Comparison of ENCODE assay signal across 9 cellular contexts in genomic region chr3:67947808-67948508, GRCh38.
DNase-seq lines count a peak whose midpoint lies in the region; ATAC-seq and TF ChIP-seq lines count a peak whose summit lies in the region.
"Had no signal": no experiment of that assay in that cellular context is flagged by ENCODE, and none has a peak within 500 bp of the region (broad histone marks: within the 10 kb centered on the region; RNA-seq: fewer than 3 reads in every experiment).

No MANE protein-coding gene starts in this region.

- H2AK5ac ChIP-seq in neuronal stem cell (ENCODE audit: low read depth, low read length), result no peak overlapping the region

- ATAC-seq in HG02588 (IDR thresholded peaks at IDR 0.05; ENCODE audit: unreplicated experiment), result no peak
- ATAC-seq: heart right ventricle had no signal

- H3K9me2 ChIP-seq in PC-9 (ENCODE audit: insufficient read depth), result no peaks in the 10 kb centered on the region

- peak overlapping the region; percentile 64 for H3K27ac Mint-ChIP-seq in Caco-2 (ENCODE audit: unreplicated experiment)

- peak overlapping the region; percentile 15; the same call in 1 of the 2 replicates for H3K4me3 ChIP-seq in Caco-2 (ENCODE audit: low read depth, low read length)
- peak overlapping the region; percentile 8; the same call in 1 of the 2 replicates for H3K4me3 ChIP-seq in PC-9
- peak overlapping the region in 1 of 2 donors; percentile 14 for H3K4me3 ChIP-seq in neuronal stem cell (ENCODE audit: low read length in 2 of 2)
- H3K4me3 ChIP-seq in esophagus squamous epithelium, result no peak overlapping the region
- no peak overlapping the region for H3K4me3 ChIP-seq in sigmoid colon
- H3K4me3 ChIP-seq: heart right ventricle had no signal

- H3K4ac ChIP-seq in neuronal stem cell (ENCODE audit: low read length), result no peak overlapping the region

- H3K36me3 ChIP-seq in Caco-2 (ENCODE audit: control insufficient read depth, insufficient read depth, low read length) (no peaks in the 10 kb centered on the region), PC-9 (ENCODE audit: low read depth) (no peaks in the 10 kb centered on the region), neuronal stem cell (replicated peaks in 1 of 2; ENCODE audit: control insufficient read depth in 2 of 2, insufficient read depth in 2 of 2, low read length in 2 of 2) (no peaks in the 10 kb centered on the region), esophagus squamous epithelium (no peaks in the 10 kb centered on the region), sigmoid colon (no peaks in the 10 kb centered on the region)
- H3K36me3 ChIP-seq: heart right ventricle had no signal

- H3K18ac ChIP-seq in neuronal stem cell (ENCODE audit: low read length), result no peak overlapping the region

- no peak overlapping the region for H2BK15ac ChIP-seq in neuronal stem cell (ENCODE audit: low read length)

- no peaks in the 10 kb centered on the region for H3K27me3 Mint-ChIP-seq in Caco-2 (ENCODE audit: insufficient read depth, unreplicated experiment)

- no peaks in the 10 kb centered on the region for H3F3A ChIP-seq in PC-9 (ENCODE audit: insufficient read depth, low read depth)

- H3K36me3 Mint-ChIP-seq in Caco-2 (ENCODE audit: insufficient read depth, unreplicated experiment), result no peaks in the 10 kb centered on the region

- H4K91ac ChIP-seq in neuronal stem cell (ENCODE audit: low read depth, low read length, poor library complexity), result no peak overlapping the region

- TF ChIP-seq POLR2A in esophagus squamous epithelium (IDR thresholded peaks at IDR 0.05) (no peak), sigmoid colon (IDR thresholded peaks at IDR 0.05) (no peak)

- H2AFZ ChIP-seq in PC-9 (no peak overlapping the region), neuronal stem cell (ENCODE audit: low read length) (peak overlapping the region; percentile 93)

- H3K9me3 ChIP-seq in Caco-2 (no peaks in the 10 kb centered on the region), PC-9 (ENCODE audit: insufficient read depth, low read depth) (no peaks in the 10 kb centered on the region), neuronal stem cell (replicated peaks in 1 of 2; ENCODE audit: control insufficient read depth in 2 of 2, insufficient read depth in 1 of 2, low read depth in 1 of 2, low read length in 2 of 2) (peaks cover 0 to 2% of the 10 kb centered on the region in 2 donors), esophagus squamous epithelium (no peaks in the 10 kb centered on the region), sigmoid colon (peaks cover 0 to 2% (median 0%) of the 10 kb centered on the region in 4 donors)

- no peak overlapping the region for H2BK120ac ChIP-seq in neuronal stem cell (ENCODE audit: low read depth, low read length)

- TF ChIP-seq CTCF in Caco-2 (IDR thresholded peaks at IDR 0.05; ENCODE audit: insufficient read depth in 1 of 2, low read depth in 1 of 2, low read length in 1 of 2, severe bottlenecking in 1 of 2, unreplicated experiment in 1 of 2), result peak in 1 of 2 experiments; percentile 14
- TF ChIP-seq CTCF in PC-9 (conservative IDR thresholded peaks at IDR 0.05), result no peak
- TF ChIP-seq CTCF in esophagus squamous epithelium (IDR thresholded peaks at IDR 0.05), result no peak
- no peak for TF ChIP-seq CTCF in sigmoid colon (IDR thresholded peaks at IDR 0.05)

- no peak overlapping the region for H3K23ac ChIP-seq in neuronal stem cell (ENCODE audit: low read depth, low read length, poor library complexity)

- no TSS peak for BruUV-seq in Caco-2 (replicated peaks; lab: Mats Ljungman, UMichigan)
- no TSS peak for BruUV-seq in PC-9 (replicated peaks; lab: Mats Ljungman, UMichigan)

- H4K20me1 ChIP-seq in PC-9 (ENCODE audit: insufficient read depth), result no peaks in the 10 kb centered on the region

- no peaks in the 10 kb centered on the region for H3K9me3 Mint-ChIP-seq in Caco-2 (ENCODE audit: unreplicated experiment)

- H3K27ac ChIP-seq in PC-9, result no peak overlapping the region
- H3K27ac ChIP-seq in neuronal stem cell (replicated peaks; ENCODE audit: low read length), result peak overlapping the region; percentile 37
- H3K27ac ChIP-seq in esophagus squamous epithelium, result no peak overlapping the region
- H3K27ac ChIP-seq in sigmoid colon, result no peak overlapping the region
- H3K27ac ChIP-seq: heart right ventricle had no signal

- POLR2A ChIA-PET in Caco-2 (lab: Charles Lee), result no interaction called here
- POLR2A ChIA-PET in PC-9 (lab: Charles Lee; ENCODE audit: unreplicated experiment), result no interaction called here

- TF ChIP-seq EP300 in sigmoid colon (IDR thresholded peaks at IDR 0.05), result no peak

- no peak overlapping the region for H2BK5ac ChIP-seq in neuronal stem cell (ENCODE audit: low read length)

- no peak overlapping the region for H2BK12ac ChIP-seq in neuronal stem cell (ENCODE audit: low read length)

- CTCF ChIA-PET in Caco-2 (lab: Charles Lee), result interaction anchor here (1.3 kb wide), 1 partner anchor 69 kb away, joined by 4 read pairs; no protein-coding TSS in a partner anchor
- CTCF ChIA-PET in PC-9 (lab: Charles Lee), result no interaction called here

- no CpG with 5 or more reads among the region's 13 CpGs for WGBS in neuronal stem cell (ENCODE audit: extremely low coverage in 2 of 2, insufficient read length in 2 of 2, insufficient replicate concordance in 1 of 2), 2 donors
- 54 to 57% methylated on average over 6 to 11 of the region's 13 CpGs for WGBS in esophagus squamous epithelium, 2 donors
- 56 to 78% methylated on average over 13 of the region's 13 CpGs for WGBS in sigmoid colon, 2 donors

- H3K27me3 ChIP-seq in Caco-2 (replicated peaks; ENCODE audit: control insufficient read depth, insufficient read depth, low read length), result no peaks in the 10 kb centered on the region
- no peaks in the 10 kb centered on the region for H3K27me3 ChIP-seq in PC-9 (ENCODE audit: insufficient read depth, low read depth)
- no peaks in the 10 kb centered on the region for H3K27me3 ChIP-seq in neuronal stem cell (ENCODE audit: control insufficient read depth in 3 of 3, insufficient read depth in 3 of 3, low read depth in 1 of 3, low read length in 3 of 3)
- no peaks in the 10 kb centered on the region for H3K27me3 ChIP-seq in esophagus squamous epithelium
- H3K27me3 ChIP-seq in sigmoid colon, result no peaks in the 10 kb centered on the region
- H3K27me3 ChIP-seq: heart right ventricle had no signal

- DNase-seq in Caco-2 (peak; percentile 58 to 74), PC-9 (peak in 1 of 2 experiments; percentile 5), neuronal stem cell (ENCODE audit: low spot score) (peak; percentile 1), esophagus squamous epithelium (lab: John Stamatoyannopoulos, UW) (no peak), sigmoid colon (no peak), NCI-H1930 (lab: John Stamatoyannopoulos, UW) (no peak)
- DNase-seq in activated gamma-delta T cell treated with anti-CD3 and anti-CD28 coated beads, Interleukin-2, amount 50 U/mL, for 16 hours (ENCODE audit: low read depth), result peak; percentile 22

- no peak overlapping the region for H4K8ac ChIP-seq in neuronal stem cell (ENCODE audit: low read depth, low read length)

- H3K14ac ChIP-seq in neuronal stem cell (ENCODE audit: low read length), result no peak overlapping the region

- H3K4me3 Mint-ChIP-seq in Caco-2 (ENCODE audit: unreplicated experiment), result peak overlapping the region; percentile 70

- peak overlapping the region; percentile 61 for H3K4me2 ChIP-seq in PC-9
- H3K4me2 ChIP-seq in neuronal stem cell (ENCODE audit: insufficient read depth, low read length, poor library complexity, severe bottlenecking), result no peak overlapping the region

- no peak overlapping the region for H3K9ac ChIP-seq in neuronal stem cell (ENCODE audit: low read depth, low read length, poor library complexity)

- H3K4me1 ChIP-seq in Caco-2, result 0 out of 2 replicates have a peak, but pooled peaks cover 10% of the 10 kb centered on the region
- H3K4me1 ChIP-seq in PC-9 (replicated peaks; ENCODE audit: insufficient read depth), result no peaks in the 10 kb centered on the region
- H3K4me1 ChIP-seq in neuronal stem cell (ENCODE audit: control insufficient read depth in 2 of 2, insufficient read depth in 1 of 2, low read depth in 1 of 2, low read length in 2 of 2), result peaks cover 0 to 4% of the 10 kb centered on the region in 2 donors
- no peaks in the 10 kb centered on the region for H3K4me1 ChIP-seq in esophagus squamous epithelium
- no peaks in the 10 kb centered on the region for H3K4me1 ChIP-seq in sigmoid colon
- H3K4me1 ChIP-seq: heart right ventricle had no signal

- H3K79me2 ChIP-seq in PC-9 (ENCODE audit: low read depth), result no peaks in the 10 kb centered on the region

- no peaks in the 10 kb centered on the region for H3K79me1 ChIP-seq in neuronal stem cell (ENCODE audit: low read depth, low read length)

- no peaks in the 10 kb centered on the region for H3K4me1 Mint-ChIP-seq in Caco-2 (ENCODE audit: low read depth, unreplicated experiment)

- intact Hi-C loops in Caco-2 (cut with micrococcal nuclease; ENCODE audit: unreplicated experiment) (no loop called here), PC-9 (cut with micrococcal nuclease; ENCODE audit: unreplicated experiment) (no loop called here), esophagus squamous epithelium (cut with DNase I) (no loop called here), sigmoid colon (cut with DNase I) (no loop called here)

Comparison
In these comparisons a context has a peak if more than half of its experiments do, and no peak if none do; other contexts are left out.
1. DNase-seq: peak in Caco-2 (2 of 2), activated gamma-delta T cell treated with anti-CD3 and anti-CD28 coated beads, Interleukin-2, amount 50 U/mL, for 16 hours (single experiment) and neuronal stem cell (single experiment); none in esophagus squamous epithelium (single experiment), sigmoid colon (single experiment) and NCI-H1930 (0 of 2).
2. H3K4me3 ChIP-seq: peak in Caco-2 (single experiment) and PC-9 (single experiment); none in esophagus squamous epithelium (0 of 4) and sigmoid colon (0 of 4).